Comparison of ENCODE assay signal across 8 cellular contexts in the genomic region with DNA sequence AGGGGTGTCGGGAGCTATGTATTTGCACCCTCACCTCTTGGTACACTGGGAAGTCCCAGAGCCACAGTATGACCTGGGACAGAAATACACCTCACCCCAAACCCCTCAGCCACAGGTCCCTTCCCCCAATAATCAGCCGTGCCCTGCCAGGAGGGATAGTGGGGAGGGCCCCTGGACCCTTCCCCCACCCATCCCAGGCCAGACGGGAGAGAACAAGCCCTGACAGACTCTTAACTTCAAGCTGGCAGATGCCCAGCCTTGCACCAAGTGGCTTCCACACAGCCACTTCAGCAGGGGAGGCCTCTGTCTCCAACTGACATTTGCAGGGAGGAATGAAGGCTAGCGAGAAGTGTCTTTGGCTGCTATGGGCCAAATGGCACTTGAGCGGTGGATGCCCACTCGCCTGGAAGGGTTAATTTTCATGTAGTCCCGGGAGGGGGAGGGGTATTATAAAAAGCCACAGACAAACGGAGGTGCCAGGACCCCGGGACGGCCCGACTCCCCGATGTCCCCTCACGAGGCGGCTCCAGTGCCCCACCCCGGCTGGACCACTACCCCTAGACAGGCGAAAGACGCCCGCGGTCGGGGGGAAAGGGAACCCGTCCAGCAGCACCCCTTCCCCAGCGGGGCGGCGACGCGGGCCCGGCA. TPM values are rescaled to one million over a fixed set of nuclear protein-coding genes. Genes with fewer than 3 reads are reported as not detected.
DNase-seq lines count a peak whose midpoint lies in the region; ATAC-seq and TF ChIP-seq lines count a peak whose summit lies in the region.

No MANE protein-coding gene starts in this region.

- no peaks in the 10 kb centered on the region for H3K27me3 ChIP-seq in IMR-90 (ENCODE audit: control insufficient read depth, insufficient read depth, low read length)
- no peaks in the 10 kb centered on the region for H3K27me3 ChIP-seq in mammary epithelial cell (ENCODE audit: insufficient read depth, low read length)
- H3K27me3 ChIP-seq in thoracic aorta (replicated peaks; ENCODE audit: insufficient read depth) = no peaks in the 10 kb centered on the region

- no peaks in the 10 kb centered on the region for H3K79me2 ChIP-seq in mammary epithelial cell (ENCODE audit: insufficient read depth, low read length)

- H3K79me1 ChIP-seq in IMR-90 (ENCODE audit: low read depth in 1 of 2, low read length in 2 of 2) = peaks cover 22 to 34% of the 10 kb centered on the region in 2 experiments

- peak overlapping the region; percentile 100 for H3K4ac ChIP-seq in IMR-90 (ENCODE audit: low read depth, low read length)

- H2BK120ac ChIP-seq in IMR-90 (ENCODE audit: low read depth, low read length) = peak overlapping the region; percentile 97

- H3K18ac ChIP-seq in IMR-90 (ENCODE audit: low read depth, low read length) = peak overlapping the region; percentile 86

- H4K20me1 ChIP-seq in IMR-90 (ENCODE audit: insufficient read depth, low read length) = no peaks in the 10 kb centered on the region; the same call in 1 of the 2 replicates
- H4K20me1 ChIP-seq in mammary epithelial cell (ENCODE audit: insufficient read depth, low read length) = no peaks in the 10 kb centered on the region

- dilution Hi-C loops in IMR-90 (cut with HindIII; ENCODE audit: low sequenced_read_pairs, unreplicated experiment) = no loop called here
- dilution Hi-C loops in mammary epithelial cell (cut with HindIII; ENCODE audit: low sequenced_read_pairs) = no loop called here

- TF ChIP-seq RAD21 in IMR-90 (IDR thresholded peaks at IDR 0.05; ENCODE audit: low read length) = no peak

- peak overlapping the region; percentile 95 for H3K9ac ChIP-seq in IMR-90 (ENCODE audit: low read depth, low read length)
- peak overlapping the region; percentile 13 for H3K9ac ChIP-seq in mammary epithelial cell (ENCODE audit: insufficient read depth, low read length)

- peak overlapping the region; percentile 54; the same call in 2 of the 3 replicates for H2BK15ac ChIP-seq in IMR-90 (ENCODE audit: low read depth, low read length)

- peak; percentile 27 for DNase-seq in ACHN
- DNase-seq in IMR-90 = peak; percentile 33
- DNase-seq in mammary epithelial cell = no peak
- DNase-seq in left colon = peak in 1 of 2 donors; percentile 46
- no peak for DNase-seq in thoracic aorta (ENCODE audit: low spot score)
- DNase-seq in midbrain (lab: John Stamatoyannopoulos, UW) = no peak
- no peak for DNase-seq in NCI-H2081 treated with DMSO at 0.1 percent for 48 hours (lab: John Stamatoyannopoulos, UW)
- DNase-seq in middle frontal gyrus (ENCODE audit: extremely low spot score, low spot score) = no peak

- H4K91ac ChIP-seq in IMR-90 (ENCODE audit: insufficient read depth, low read depth, low read length) = peak overlapping the region; percentile 99

- 0 out of 2 replicates have a peak, but pooled peaks cover 9% of the 10 kb centered on the region for H3K9me1 ChIP-seq in IMR-90 (ENCODE audit: insufficient read depth, low read length)

- H2AK5ac ChIP-seq in IMR-90 (ENCODE audit: low read depth, low read length) = peak overlapping the region; percentile 96

- H2AK9ac ChIP-seq in IMR-90 (replicated peaks; ENCODE audit: low read depth, low read length, poor library complexity) = peak overlapping the region; percentile 94

- POLR2A ChIA-PET in IMR-90 (lab: Charles Lee; ENCODE audit: unreplicated experiment) = interaction anchor here (0.6 kb wide), 1 partner anchor 52 kb away, joined by 4 read pairs; no protein-coding TSS in a partner anchor

- H2AFZ ChIP-seq in IMR-90 (replicated peaks; ENCODE audit: low read length, poor library complexity) = peak overlapping the region; percentile 93
- peak overlapping the region; percentile 64 for H2AFZ ChIP-seq in mammary epithelial cell (ENCODE audit: low read depth, low read length)

- peaks cover 15% of the 10 kb centered on the region for H3K4me1 ChIP-seq in IMR-90 (ENCODE audit: control insufficient read depth, insufficient read depth, low read length)
- H3K4me1 ChIP-seq in mammary epithelial cell (ENCODE audit: insufficient read depth, low read length) = peaks cover 27% of the 10 kb centered on the region
- peaks cover 11 to 67% of the 10 kb centered on the region in 2 donors for H3K4me1 ChIP-seq in thoracic aorta (ENCODE audit: control insufficient read depth in 1 of 2, low read depth in 2 of 2)

- H3K27ac ChIP-seq in IMR-90 (ENCODE audit: insufficient read depth, low read length) = peak overlapping the region; percentile 90
- H3K27ac ChIP-seq in mammary epithelial cell (ENCODE audit: insufficient read depth, low read depth, low read length) = no peak overlapping the region
- H3K27ac ChIP-seq in thoracic aorta = peak overlapping the region; percentile 99

- H3K4me3 ChIP-seq in IMR-90 (ENCODE audit: insufficient read depth, low read depth, low read length) (peak overlapping the region; percentile 77), mammary epithelial cell (replicated peaks in 1 of 3; ENCODE audit: insufficient read depth in 1 of 3, low read depth in 2 of 3, low read length in 3 of 3) (peak overlapping the region; percentile 59 to 78 (median 65)), thoracic aorta (peak overlapping the region; percentile 86)

- H3K14ac ChIP-seq in IMR-90 (replicated peaks; ENCODE audit: low read depth, low read length) = peak overlapping the region; percentile 98

- H2BK5ac ChIP-seq in IMR-90 (ENCODE audit: low read depth, low read length, poor library complexity, severe bottlenecking) = peak overlapping the region; percentile 100

- peak overlapping the region; percentile 93 for H3K56ac ChIP-seq in IMR-90 (ENCODE audit: extremely low read depth, insufficient read depth, low read length)

- ATAC-seq in IMR-90 (ENCODE audit: low read depth) (peak; percentile 0), left colon (peak; percentile 18), thoracic aorta (ENCODE audit: insufficient number of reproducible peaks, low FRiP score, low read depth) (no peak)

- CTCF ChIA-PET in IMR-90 (lab: Yijun Ruan, JAX) = no interaction called here
- CTCF ChIA-PET in mammary epithelial cell (lab: Charles Lee; ENCODE audit: low non-redundant PET) = no interaction called here

- H3K4me2 ChIP-seq in IMR-90 (ENCODE audit: low read depth, low read length) (peak overlapping the region; percentile 93), mammary epithelial cell (ENCODE audit: insufficient read depth, low read depth, low read length) (peak overlapping the region; percentile 100)

- H2BK20ac ChIP-seq in IMR-90 (ENCODE audit: low read depth, low read length) = peak overlapping the region; percentile 91

- TF ChIP-seq POLR2A in IMR-90 (IDR thresholded peaks at IDR 0.05; ENCODE audit: low read depth, low read length) = peak; percentile 69

- peak overlapping the region; percentile 89 for H4K5ac ChIP-seq in IMR-90 (ENCODE audit: low read depth, low read length)

- intact Hi-C loops in IMR-90 (cut with micrococcal nuclease) = loop anchor here (2.0 to 10.0 kb wide), 2 partner anchors 51 to 393 kb away; partner anchors contain the start of genes RBBP4 and ZBTB8OS
- intact Hi-C loops in mammary epithelial cell (cut with micrococcal nuclease) = loop anchor here (10.0 kb wide), 1 partner anchor 363 kb away; no protein-coding TSS in a partner anchor
- intact Hi-C loops in left colon (cut with DNase I, micrococcal nuclease) = no loop called here

- peaks cover 3% of the 10 kb centered on the region; the same call in 1 of the 2 replicates for H3K9me3 ChIP-seq in IMR-90 (ENCODE audit: control insufficient read depth, insufficient read depth, low read length)
- H3K9me3 ChIP-seq in mammary epithelial cell (replicated peaks; ENCODE audit: insufficient read depth, low read length) = no peaks in the 10 kb centered on the region
- H3K9me3 ChIP-seq in thoracic aorta = no peaks in the 10 kb centered on the region

- peak overlapping the region; percentile 98 for H3K23ac ChIP-seq in IMR-90 (ENCODE audit: low read depth, low read length)

- H4K8ac ChIP-seq in IMR-90 (ENCODE audit: low read depth in 2 of 2, low read length in 2 of 2) = peak overlapping the region; percentile 71 to 86

- H3K36me3 ChIP-seq in IMR-90 (ENCODE audit: control insufficient read depth, insufficient read depth, low read length) (no peaks in the 10 kb centered on the region), mammary epithelial cell (ENCODE audit: insufficient read depth, low read length) (no peaks in the 10 kb centered on the region), thoracic aorta (no peaks in the 10 kb centered on the region)

- whole genome bisulfite sequencing in IMR-90 (ENCODE audit: extremely low coverage in 2 of 2, insufficient read length in 1 of 2), 2 experiments = 1% methylated on average over 13 of the region's 27 CpGs; no CpG with 5 or more reads in 1 of the 2 experiments
- 4% methylated on average over 5 of the region's 27 CpGs for WGBS in mammary epithelial cell (ENCODE audit: low coverage, missing lambda C conversion rate)

- TF ChIP-seq CTCF in IMR-90 (conservative IDR thresholded peaks at IDR 0.05; ENCODE audit: low read depth, low read length) = no peak
- no peak for TF ChIP-seq CTCF in mammary epithelial cell (conservative IDR thresholded peaks at IDR 0.05 in 1 of 2, IDR thresholded peaks at IDR 0.05 in 1 of 2; ENCODE audit: extremely low read depth in 1 of 2, insufficient read depth in 1 of 2, low read depth in 1 of 2, low read length in 2 of 2)
- TF ChIP-seq CTCF in thoracic aorta (IDR thresholded peaks at IDR 0.05) = no peak

- in situ Hi-C loops in ACHN (cut with HindIII; ENCODE audit: low pct_ligation_motif_present, low pct_unique_long_range_greater_than_20kb, low sequenced_read_pairs) = no loop called here
- in situ Hi-C loops in IMR-90 (cut with MboI; ENCODE audit: low sequenced_read_pairs) = no loop called here
- in situ Hi-C loops in mammary epithelial cell (cut with MboI; ENCODE audit: low sequenced_read_pairs in 2 of 2) = no loop called here

- BruUV-seq in IMR-90 (replicated peaks; lab: Mats Ljungman, UMichigan) (no TSS peak), mammary epithelial cell (replicated peaks; lab: Mats Ljungman, UMichigan) (TSS peak; percentile 41)

RNA-seq across cellular contexts. Expression of gene SYNC, which starts 0.5 kb away (rescaled TPM):
- total RNA-seq in IMR-90 (2012; rRNA removed) (103 and 139 TPM in 2 replicates), mammary epithelial cell (10 to 100 TPM in 1 of 2 donors, 1 to 10 TPM in 1; 9.2 to 60.0 TPM), left colon (10 to 100 TPM; 16.4 to 20.3 TPM), thoracic aorta (100 to 1,000 TPM in 1 of 2 donors, 10 to 100 TPM in 1; 71.5 to 119 TPM)
- polyA plus RNA-seq in IMR-90 (2012; rRNA removed) (41.3 and 48.9 TPM in 2 replicates), mammary epithelial cell (7.6 TPM)
- 24.0 and 32.6 TPM in 2 replicates for polyA plus RNA-seq in IMR-90 (2012; cell fraction: cytosol; rRNA removed)
- 15.3 and 50.5 TPM in 2 replicates for polyA plus RNA-seq in IMR-90 (2012; cell fraction: nucleus; rRNA removed; ENCODE audit: low replicate concordance)
- polyA minus RNA-seq in mammary epithelial cell = 7.9 TPM

RNA-seq across cellular contexts. Expression of gene RBBP4, which starts 51.1 kb away (rescaled TPM):
- total RNA-seq in IMR-90 (2012; rRNA removed) = 138 and 161 TPM in 2 replicates
- 71.0 and 82.9 TPM in 2 replicates for polyA plus RNA-seq in IMR-90 (2012; rRNA removed)
- 30.3 and 58.3 TPM in 2 replicates for polyA plus RNA-seq in IMR-90 (2012; cell fraction: cytosol; rRNA removed)
- 34.6 and 96.3 TPM in 2 replicates for polyA plus RNA-seq in IMR-90 (2012; cell fraction: nucleus; rRNA removed; ENCODE audit: low replicate concordance)
- 100 to 1,000 TPM; 108 to 110 TPM for total RNA-seq in mammary epithelial cell
- polyA plus RNA-seq in mammary epithelial cell = 67.5 TPM
- polyA minus RNA-seq in mammary epithelial cell = 98.9 TPM
- 100 to 1,000 TPM; 128 to 129 TPM for total RNA-seq in left colon
- total RNA-seq in thoracic aorta = 10 to 100 TPM; 66.9 to 80.8 TPM

RNA-seq across cellular contexts. Expression of gene ZBTB8OS, which starts 51.7 kb away (rescaled TPM):
- 31.0 and 59.2 TPM in 2 replicates for total RNA-seq in IMR-90 (2012; rRNA removed)
- 43.5 and 52.6 TPM in 2 replicates for polyA plus RNA-seq in IMR-90 (2012; rRNA removed)
- polyA plus RNA-seq in IMR-90 (2012; cell fraction: cytosol; rRNA removed) = 13.7 and 23.7 TPM in 2 replicates
- 4.7 and 28.5 TPM in 2 replicates for polyA plus RNA-seq in IMR-90 (2012; cell fraction: nucleus; rRNA removed; ENCODE audit: low replicate concordance)
- total RNA-seq in mammary epithelial cell = 10 to 100 TPM; 17.0 to 42.8 TPM
- 43.5 TPM for polyA plus RNA-seq in mammary epithelial cell
- 13.2 TPM for polyA minus RNA-seq in mammary epithelial cell
- total RNA-seq in left colon = 10 to 100 TPM; 44.0 to 44.1 TPM
- total RNA-seq in thoracic aorta = 10 to 100 TPM; 29.8 to 48.2 TPM

Comparison
In these comparisons a context has a peak if more than half of its experiments do, and no peak if none do; other contexts are left out.
1. DNase-seq: peak in ACHN (single experiment) and IMR-90 (single experiment); none in mammary epithelial cell (single experiment), thoracic aorta (single experiment), midbrain (single experiment), NCI-H2081 treated with DMSO at 0.1 percent for 48 hours (single experiment) and middle frontal gyrus (single experiment).
2. intact Hi-C loops: an anchor here in IMR-90 (2.0 to 10.0 kb wide) and mammary epithelial cell (10.0 kb wide); none called in left colon.
3. Peak in every context shown above with its lines, with median percentiles within 50 percentile points of each other: H3K4me3 ChIP-seq.